In the genomic region with DNA sequence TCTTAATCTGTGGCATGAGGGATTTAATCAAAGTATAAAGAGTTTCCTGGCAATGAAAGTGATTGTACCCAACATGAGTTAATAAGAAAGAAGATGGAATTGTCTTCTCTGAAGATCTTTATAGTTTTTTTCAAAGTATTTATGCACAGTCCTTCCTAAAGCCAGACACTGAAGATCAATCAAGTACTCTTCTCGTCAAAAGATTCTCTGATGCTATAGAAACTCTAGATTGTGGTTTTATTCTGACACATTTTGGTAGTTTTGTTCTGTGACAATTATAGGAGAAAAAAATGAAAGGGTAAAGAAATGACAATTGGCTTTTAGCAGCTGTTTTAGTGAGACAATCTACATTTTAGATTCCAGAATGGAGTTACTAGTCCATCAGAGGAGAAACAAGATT, we compare ENCODE assay signal across 25 cellular contexts.
"Had no signal": no experiment of that assay in that cellular context is flagged by ENCODE, and none has a peak within 500 bp of the region (broad histone marks: within the 10 kb centered on the region; RNA-seq: fewer than 3 reads in every experiment).

No MANE protein-coding gene starts in this region.

- H3K4me3 ChIP-seq: adrenal gland, ascending aorta, hepatocyte, lower lobe of right lung, neural progenitor cell, right lobe of liver, skin epidermis, thoracic aorta had no signal

- H3K9me3 Mint-ChIP-seq: immature natural killer cell, naive B cell, neural progenitor cell, type B pancreatic cell had no signal

- DNase-seq: activated CD4-positive, CD25-positive, alpha-beta regulatory T cell; activated naive CD4-positive, alpha-beta T cell treated with Interleukin-2 at 50 U/mL for 16 hours; adrenal gland; brain microvascular endothelial cell; central memory CD4-positive, alpha-beta T cell; dermis blood vessel endothelial cell; effector memory CD4-positive, alpha-beta T cell; foreskin melanocyte; glutamatergic neuron; immature natural killer cell; lower lobe of right lung; naive B cell; posterior cingulate gyrus; right lobe of liver; Right ventricle myocardium superior; stimulated activated CD4-positive, alpha-beta T cell treated with anti-CD3 and anti-CD28 coated beads, Interleukin-1b, Interleukin-23, amount 100 ng/mL, for 48 hours; T-helper 9 cell had no signal

- H3K4me3 Mint-ChIP-seq: immature natural killer cell, naive B cell, neural progenitor cell, type B pancreatic cell had no signal

- H3K4me1 Mint-ChIP-seq: immature natural killer cell, naive B cell had no signal

- H3K27me3 ChIP-seq: adrenal gland, ascending aorta, brain microvascular endothelial cell, hepatocyte, neural progenitor cell, right lobe of liver had no signal

- H3K27ac ChIP-seq: adrenal gland, ascending aorta, brain microvascular endothelial cell, hepatocyte, lower lobe of right lung, neural progenitor cell, right lobe of liver, skin epidermis, thoracic aorta had no signal

- H3K27ac Mint-ChIP-seq: immature natural killer cell, neural progenitor cell, type B pancreatic cell had no signal

- H3K36me3 Mint-ChIP-seq: immature natural killer cell, naive B cell, neural progenitor cell, type B pancreatic cell had no signal

- H3K36me3 ChIP-seq: adrenal gland, ascending aorta, brain microvascular endothelial cell, lower lobe of right lung, neural progenitor cell, right lobe of liver, thoracic aorta had no signal

- ATAC-seq: esophagus mucosa, left lobe of liver, lower lobe of right lung, right lobe of liver had no signal
